20 cellular contexts compared by ENCODE assay signal in the genomic region with DNA sequence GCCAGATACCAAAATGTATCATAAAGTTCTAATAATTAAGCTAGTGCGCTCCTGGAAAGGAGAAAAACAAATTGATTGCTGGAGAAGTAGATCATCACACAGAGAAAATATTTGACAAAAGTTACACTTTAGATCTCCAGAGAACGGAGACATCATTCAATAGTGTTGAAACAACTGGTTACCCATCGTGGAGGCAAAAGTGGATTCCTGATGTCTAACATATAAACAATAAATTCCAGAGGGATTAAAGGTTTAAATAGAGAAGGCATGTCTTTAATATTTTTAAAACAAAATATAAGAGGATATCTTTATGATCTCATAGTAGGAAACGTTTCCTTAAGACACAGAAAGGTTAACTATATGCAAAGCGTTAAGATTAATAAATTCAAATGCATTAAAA.
"Had no signal": no experiment of that assay in that cellular context is flagged by ENCODE, and none has a peak within 500 bp of the region (broad histone marks: within the 10 kb centered on the region; RNA-seq: fewer than 3 reads in every experiment).

No MANE protein-coding gene starts in this region.

- DNase-seq: activated CD4-positive, alpha-beta T cell treated with anti-CD3 and anti-CD28 coated beads, Interleukin-2, amount 10 ng/mL, durations not matched to agents 24 days and 14 days; activated CD4-positive, CD25-positive, alpha-beta regulatory T cell; activated CD8-positive, alpha-beta memory T cell treated with anti-CD3 and anti-CD28 coated beads, Interleukin-2, amount 50 U/mL, for 4 hours; activated CD8-positive, alpha-beta T cell treated with anti-CD3 and anti-CD28 coated beads, Interleukin-2, amount 10 ng/mL, durations not matched to agents 7 days and 5 days; activated gamma-delta T cell; activated T-cell treated with anti-CD3 and anti-CD28 coated beads, Interleukin-2, amount 50 U/mL, for 48 hours; amygdala; body of pancreas; central memory CD4-positive, alpha-beta T cell; effector memory CD4-positive, alpha-beta T cell; gastrocnemius medialis; heart left ventricle; naive thymus-derived CD4-positive, alpha-beta T cell; posterior cingulate gyrus; retina; stimulated activated CD4-positive, alpha-beta T cell treated with anti-CD3 and anti-CD28 coated beads, Interleukin-4, amount 100 ng/mL, for 24 hours; stimulated activated naive CD4-positive, alpha-beta T cell; substantia nigra had no signal

- H3K27ac ChIP-seq: body of pancreas, epithelial cell of prostate, gastrocnemius medialis, heart left ventricle, tibial nerve had no signal

- H3K4me3 ChIP-seq: body of pancreas, gastrocnemius medialis, heart left ventricle, tibial nerve had no signal

- H3K9me3 ChIP-seq: body of pancreas, gastrocnemius medialis had no signal

- H3K36me3 ChIP-seq: gastrocnemius medialis, heart left ventricle had no signal

- H3K27me3 ChIP-seq: body of pancreas, gastrocnemius medialis, heart left ventricle, tibial nerve had no signal
